Comparison of ENCODE assay signal across 19 cellular contexts in genomic region chr4:151530230-151530629, GRCh38.
DNase-seq lines count a peak whose midpoint lies in the region; ATAC-seq, FAIRE-seq and TF ChIP-seq lines count a peak whose summit lies in the region.
"Had no signal": no experiment of that assay in that cellular context is flagged by ENCODE, and none has a peak within 500 bp of the region (broad histone marks: within the 10 kb centered on the region; RNA-seq: fewer than 3 reads in every experiment).

No MANE protein-coding gene starts in this region.

- no peak for TF ChIP-seq POLR2A in heart left ventricle (IDR thresholded peaks at IDR 0.05)

- H3K79me1 ChIP-seq in trophoblast cell (ENCODE audit: low read length) = no peaks in the 10 kb centered on the region

- H3K4me1 ChIP-seq in trophoblast cell (ENCODE audit: control insufficient read depth in 1 of 2, insufficient read depth in 2 of 2, low read length in 2 of 2) = no peaks in the 10 kb centered on the region
- peaks cover 0 to 9% (median 0%) of the 10 kb centered on the region in 12 donors for H3K4me1 ChIP-seq in heart left ventricle

- WGBS in trophoblast cell (ENCODE audit: extremely low coverage, insufficient coverage, insufficient read length) = no CpG with 5 or more reads among the region's 2 CpGs
- 77 to 91% (median 84%) methylated on average over 2 of the region's 2 CpGs for WGBS in heart left ventricle, 4 donors

- no peak overlapping the region for H3K9ac ChIP-seq in trophoblast cell (ENCODE audit: low read length)

- no peak overlapping the region for H3K27ac ChIP-seq in trophoblast cell (ENCODE audit: low read depth, low read length)
- no peak overlapping the region for H3K27ac ChIP-seq in heart left ventricle

- DNase-seq in AG10803 (ENCODE audit: low read depth) (peak; percentile 9), HFFc6 (peak; percentile 7), bronchial epithelial cell (ENCODE audit: low read depth) (peak; percentile 67), trophoblast cell (no peak), midbrain (lab: John Stamatoyannopoulos, UW) (no peak), heart left ventricle (no peak)
- DNase-seq in stimulated activated CD4-positive, alpha-beta T cell treated with anti-CD3 and anti-CD28 coated beads, Interleukin-1b, Interleukin-23, amount 100 ng/mL, for 48 hours = no peak
- DNase-seq: CD4-positive, alpha-beta memory T cell; EL; IMR-90; NCI-H1436 treated with DMSO at 0.1 percent for 48 hours; NCI-H2081 treated with DMSO at 0.1 percent for 48 hours; NCI-H2227 treated with DMSO at 0.1 percent for 48 hours; NCI-H526; NK-92 treated with Interleukin-12 subunit alpha and Interleukin-12 subunit beta, amount 100 ng/mL, for 24 hours; OCI-M1; RPMI8226 had no signal

- no peak overlapping the region for H4K12ac ChIP-seq in trophoblast cell (ENCODE audit: low read depth, low read length)

- no peaks in the 10 kb centered on the region for H3K36me3 Mint-ChIP-seq in HFFc6 (ENCODE audit: low read depth)
- H3K36me3 Mint-ChIP-seq: CD4-positive, alpha-beta memory T cell had no signal

- H3K9me3 ChIP-seq in trophoblast cell (ENCODE audit: insufficient read depth, low read depth, low read length) = no peaks in the 10 kb centered on the region
- no peaks in the 10 kb centered on the region for H3K9me3 ChIP-seq in heart left ventricle

- peaks cover 2% of the 10 kb centered on the region for H3K27me3 Mint-ChIP-seq in HFFc6 (ENCODE audit: insufficient read depth)
- H3K27me3 Mint-ChIP-seq: B cell; CD4-positive, alpha-beta memory T cell had no signal

- intact Hi-C loops in heart left ventricle (cut with DNase I) = loop anchor here in 2 of 10 donors (10.0 kb wide), 1 partner anchor 855 kb away; no protein-coding TSS in a partner anchor

- H3K79me2 ChIP-seq in trophoblast cell (ENCODE audit: control insufficient read depth, insufficient read depth, low read length, poor library complexity) = no peaks in the 10 kb centered on the region

- no peak overlapping the region for H2BK5ac ChIP-seq in trophoblast cell (ENCODE audit: low read depth, low read length, poor library complexity)

- H3K4me3 ChIP-seq in AG10803 (ENCODE audit: low read length) (no peak overlapping the region), bronchial epithelial cell (ENCODE audit: low read depth, low read length) (no peak overlapping the region), trophoblast cell (ENCODE audit: low read depth, low read length) (no peak overlapping the region), heart left ventricle (no peak overlapping the region)

- no peak overlapping the region for H2AFZ ChIP-seq in trophoblast cell (ENCODE audit: insufficient read depth, low read length, poor library complexity)

- no peak overlapping the region for H2AK5ac ChIP-seq in trophoblast cell (ENCODE audit: low read length)

- peak overlapping the region; percentile 10 for H4K8ac ChIP-seq in trophoblast cell (ENCODE audit: low read depth, low read length)

- no peak overlapping the region for H4K91ac ChIP-seq in trophoblast cell (ENCODE audit: low read depth, low read length)

- H3K27ac Mint-ChIP-seq in HFFc6 = no peak overlapping the region
- H3K27ac Mint-ChIP-seq: B cell; CD4-positive, alpha-beta memory T cell had no signal

- peaks cover 9% of the 10 kb centered on the region for H3K4me1 Mint-ChIP-seq in HFFc6 (ENCODE audit: low read depth)
- H3K4me1 Mint-ChIP-seq: B cell; CD4-positive, alpha-beta memory T cell had no signal

- TF ChIP-seq CTCF in AG10803 (conservative IDR thresholded peaks at IDR 0.05; ENCODE audit: low read length) = no peak
- TF ChIP-seq CTCF in HFFc6 (IDR thresholded peaks at IDR 0.05) = no peak
- TF ChIP-seq CTCF in bronchial epithelial cell (IDR thresholded peaks at IDR 0.05; ENCODE audit: insufficient read depth, low read length, severe bottlenecking) = no peak
- TF ChIP-seq CTCF in heart left ventricle (IDR thresholded peaks at IDR 0.05) = no peak

- H3K18ac ChIP-seq in trophoblast cell (ENCODE audit: low read length) = no peak overlapping the region

- H3K4me2 ChIP-seq in trophoblast cell (ENCODE audit: low read length) = no peak overlapping the region

- no peak overlapping the region for H3K23ac ChIP-seq in trophoblast cell (ENCODE audit: low read length)

- no peak for FAIRE-seq in bronchial epithelial cell (lab: Jason Lieb, UNC)
- FAIRE-seq: H54 had no signal

- no peak overlapping the region for H2BK120ac ChIP-seq in trophoblast cell (ENCODE audit: insufficient read depth, low read length, poor library complexity)

- H2BK12ac ChIP-seq in trophoblast cell (ENCODE audit: low read length) = no peak overlapping the region

- no peak overlapping the region for H3K14ac ChIP-seq in trophoblast cell (ENCODE audit: low read length)

- H3K4ac ChIP-seq in trophoblast cell (ENCODE audit: low read depth, low read length) = no peak overlapping the region

- no peak for ATAC-seq in heart left ventricle

- H3K27me3 ChIP-seq in bronchial epithelial cell (ENCODE audit: control insufficient read depth, insufficient read depth, low read length) (no peaks in the 10 kb centered on the region), trophoblast cell (ENCODE audit: insufficient read depth, low read length) (no peaks in the 10 kb centered on the region), heart left ventricle (no peaks in the 10 kb centered on the region)

- H3K4me3 Mint-ChIP-seq in HFFc6 = no peak overlapping the region
- H3K4me3 Mint-ChIP-seq: B cell; CD4-positive, alpha-beta memory T cell had no signal

- no peaks in the 10 kb centered on the region for H3K9me3 Mint-ChIP-seq in HFFc6
- H3K9me3 Mint-ChIP-seq: CD4-positive, alpha-beta memory T cell had no signal

- no peaks in the 10 kb centered on the region for H3K36me3 ChIP-seq in bronchial epithelial cell (ENCODE audit: control insufficient read depth, insufficient read depth, low read length)
- H3K36me3 ChIP-seq in trophoblast cell (ENCODE audit: control insufficient read depth in 1 of 2, insufficient read depth in 2 of 2, low read length in 2 of 2) = no peaks in the 10 kb centered on the region
- no peaks in the 10 kb centered on the region for H3K36me3 ChIP-seq in heart left ventricle

Comparison
In these comparisons a context has a peak if more than half of its experiments do, and no peak if none do; other contexts are left out.
1. DNase-seq: peak in AG10803 (single experiment), HFFc6 (single experiment) and bronchial epithelial cell (single experiment); none in trophoblast cell (0 of 2), stimulated activated CD4-positive, alpha-beta T cell treated with anti-CD3 and anti-CD28 coated beads, Interleukin-1b, Interleukin-23, amount 100 ng/mL, for 48 hours (single experiment), midbrain (single experiment) and heart left ventricle (0 of 5).